Comparison of ENCODE assay signal across 9 cellular contexts in the genomic region with DNA sequence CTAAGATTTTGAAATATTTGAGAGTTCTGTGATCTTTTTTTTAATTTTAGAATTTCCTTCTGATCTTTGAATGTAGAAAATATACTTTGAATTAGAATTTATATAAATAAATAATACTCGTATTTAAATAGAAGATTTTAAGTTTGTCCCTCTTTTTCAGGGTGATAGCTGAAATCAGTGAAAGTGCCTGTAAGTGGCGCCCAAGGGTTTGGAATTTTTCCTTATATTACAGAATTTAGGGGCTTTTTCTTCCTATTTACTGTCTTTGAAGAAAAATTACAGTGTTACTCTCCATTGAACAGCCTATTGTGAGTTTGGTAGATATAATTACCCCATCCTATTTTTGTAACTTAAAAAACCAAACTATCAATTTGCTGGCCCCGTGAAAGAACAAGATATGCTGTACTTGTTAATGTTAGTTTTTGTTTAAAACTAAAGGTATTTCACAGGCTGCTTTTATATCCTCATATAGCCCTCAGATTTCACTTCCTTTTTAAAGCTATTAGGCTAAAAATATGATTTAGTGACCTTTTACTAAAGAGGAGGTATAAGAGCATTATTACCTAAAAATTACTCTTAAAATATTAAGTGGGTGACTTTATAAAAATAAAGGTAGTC. TPM values are rescaled to one million over a fixed set of nuclear protein-coding genes. Genes with fewer than 3 reads are reported as not detected.
DNase-seq lines count a peak whose midpoint lies in the region; ATAC-seq and TF ChIP-seq lines count a peak whose summit lies in the region.
"Had no signal": no experiment of that assay in that cellular context is flagged by ENCODE, and none has a peak within 500 bp of the region (broad histone marks: within the 10 kb centered on the region; RNA-seq: fewer than 3 reads in every experiment).

No MANE protein-coding gene starts in this region.

- TF ChIP-seq CTCF in GM13976 (IDR thresholded peaks at IDR 0.05; ENCODE audit: borderline replicate concordance, control extremely low read depth, extremely low read depth, insufficient read depth, missing control alignments) = peak; percentile 5

- no peaks in the 10 kb centered on the region for H3K9me3 Mint-ChIP-seq in activated naive CD8-positive, alpha-beta T cell treated with anti-CD3 and anti-CD28 coated beads for 36 hours

- H3K4me3 ChIP-seq in ACC112 (ENCODE audit: low read depth, low read length) = peak overlapping the region; percentile 75

- H3K27me3 Mint-ChIP-seq in activated naive CD8-positive, alpha-beta T cell treated with anti-CD3 and anti-CD28 coated beads for 36 hours = peaks cover 3% of the 10 kb centered on the region

- in situ Hi-C loops in GM13976 (cut with MboI; ENCODE audit: low sequenced_read_pairs, unreplicated experiment) = no loop called here

- H3K36me3 Mint-ChIP-seq in activated naive CD8-positive, alpha-beta T cell treated with anti-CD3 and anti-CD28 coated beads for 36 hours = peaks cover 14% of the 10 kb centered on the region

- peak overlapping the region; percentile 29 for H3K27ac ChIP-seq in ACC112 (ENCODE audit: low read depth, low read length)

- H3K4me1 Mint-ChIP-seq in activated naive CD8-positive, alpha-beta T cell treated with anti-CD3 and anti-CD28 coated beads for 36 hours = peaks cover 50% of the 10 kb centered on the region

- no peaks in the 10 kb centered on the region for H3K27me3 ChIP-seq in ACC112 (ENCODE audit: insufficient read depth, low read length)

- peak overlapping the region; percentile 49 for H3K27ac Mint-ChIP-seq in activated naive CD8-positive, alpha-beta T cell treated with anti-CD3 and anti-CD28 coated beads for 36 hours

- H3K36me3 ChIP-seq in ACC112 (ENCODE audit: insufficient read depth, low read length) = no peaks in the 10 kb centered on the region

- DNase-seq in GM13976 (ENCODE audit: low spot score) (no peak), left kidney (ENCODE audit: low read depth, low spot score) (peak; percentile 36), NCI-H187 (lab: John Stamatoyannopoulos, UW) (no peak), iPS-NIHi11 (ENCODE audit: low spot score) (no peak)
- DNase-seq in activated naive CD8-positive, alpha-beta T cell treated with anti-CD3 and anti-CD28 coated beads for 36 hours = no peak
- DNase-seq in stimulated activated CD4-positive, alpha-beta T cell treated with anti-CD3 and anti-CD28 coated beads, Interleukin-1b, Interleukin-23, amount 100 ng/mL, for 48 hours = no peak
- DNase-seq: SHP77 treated with DMSO at 0.1 percent for 48 hours had no signal

- H3K4me3 Mint-ChIP-seq in activated naive CD8-positive, alpha-beta T cell treated with anti-CD3 and anti-CD28 coated beads for 36 hours = peak overlapping the region; percentile 66

- peak overlapping the region; percentile 92 for H2AFZ ChIP-seq in ACC112 (ENCODE audit: low read length, unreplicated experiment)

- ATAC-seq in esophagus mucosa = no peak

- H3K79me2 ChIP-seq in ACC112 (ENCODE audit: control insufficient read depth, insufficient read depth, low read length, unreplicated experiment) = peaks cover 63% of the 10 kb centered on the region

- H3K4me1 ChIP-seq in ACC112 (ENCODE audit: control insufficient read depth, insufficient read depth, low read length, unreplicated experiment) = peaks cover 6% of the 10 kb centered on the region

RNA-seq across cellular contexts. Expression of a gene that starts 3.2 kb away (rescaled TPM):
- total RNA-seq in activated naive CD8-positive, alpha-beta T cell treated with anti-CD3 and anti-CD28 coated beads for 36 hours = 10 to 100 TPM; 10.1 to 10.6 TPM
- 15.5 TPM for total RNA-seq in esophagus mucosa
